In the genomic region with DNA sequence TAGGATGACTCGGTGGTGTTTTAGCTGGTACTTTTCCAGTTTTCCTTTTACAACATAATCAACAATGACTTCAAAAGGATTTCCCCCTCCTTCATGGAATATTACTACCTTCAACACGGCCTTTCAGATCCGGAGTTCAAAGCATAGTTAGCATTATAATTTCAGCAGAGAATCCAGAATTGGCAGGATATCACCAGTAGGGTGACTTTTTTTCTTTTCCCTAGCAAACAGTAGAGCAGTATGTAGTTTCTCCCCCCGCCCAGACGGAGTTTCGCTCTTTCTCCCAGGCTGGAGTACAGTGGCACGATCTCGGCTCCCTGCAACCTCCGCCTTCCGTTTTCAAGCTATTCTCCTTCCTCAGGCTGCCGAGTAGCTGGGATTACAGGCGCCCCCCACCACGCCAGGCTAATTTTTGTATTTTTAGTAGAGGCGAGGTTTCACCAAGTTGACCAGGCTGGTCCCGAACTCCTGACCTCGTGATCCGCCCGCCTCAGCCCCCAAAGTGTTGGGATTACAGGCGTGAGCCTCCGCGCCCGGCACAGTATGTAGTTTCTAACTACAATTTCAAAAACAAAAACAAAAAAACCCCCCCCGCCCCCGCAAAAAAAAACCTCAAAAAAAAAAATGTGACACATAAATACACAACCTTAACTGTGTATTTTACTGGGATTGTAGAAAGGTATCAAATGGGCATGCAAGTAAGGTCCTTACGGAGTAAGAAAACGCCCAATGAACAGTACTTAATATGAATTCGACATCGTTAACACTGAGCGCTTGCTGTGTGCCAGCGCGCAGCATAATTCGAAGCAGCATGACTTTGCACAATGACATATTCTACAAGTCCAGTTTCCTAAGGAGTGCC, we compare ENCODE assay signal across 1 cellular context.
TF ChIP-seq lines count a peak whose summit lies in the region.

No MANE protein-coding gene starts in this region.

TF ChIP-seq in HepG2, 621 proteins besides CTCF, POLR2A, EP300 and RAD21 (continued from another document and continues in another):
- TF ChIP-seq, protein P1, sequence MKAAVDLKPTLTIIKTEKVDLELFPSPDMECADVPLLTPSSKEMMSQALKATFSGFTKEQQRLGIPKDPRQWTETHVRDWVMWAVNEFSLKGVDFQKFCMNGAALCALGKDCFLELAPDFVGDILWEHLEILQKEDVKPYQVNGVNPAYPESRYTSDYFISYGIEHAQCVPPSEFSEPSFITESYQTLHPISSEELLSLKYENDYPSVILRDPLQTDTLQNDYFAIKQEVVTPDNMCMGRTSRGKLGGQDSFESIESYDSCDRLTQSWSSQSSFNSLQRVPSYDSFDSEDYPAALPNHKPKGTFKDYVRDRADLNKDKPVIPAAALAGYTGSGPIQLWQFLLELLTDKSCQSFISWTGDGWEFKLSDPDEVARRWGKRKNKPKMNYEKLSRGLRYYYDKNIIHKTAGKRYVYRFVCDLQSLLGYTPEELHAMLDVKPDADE (CRISPR knock-in tag; IDR thresholded peaks at IDR 0.05), result no peak
- TF ChIP-seq NR2F2 (IDR thresholded peaks at IDR 0.05; ENCODE audit: borderline replicate concordance, low read depth), result peak; percentile 17; the same call in 1 of the 2 replicates
- TF ChIP-seq, protein P2, sequence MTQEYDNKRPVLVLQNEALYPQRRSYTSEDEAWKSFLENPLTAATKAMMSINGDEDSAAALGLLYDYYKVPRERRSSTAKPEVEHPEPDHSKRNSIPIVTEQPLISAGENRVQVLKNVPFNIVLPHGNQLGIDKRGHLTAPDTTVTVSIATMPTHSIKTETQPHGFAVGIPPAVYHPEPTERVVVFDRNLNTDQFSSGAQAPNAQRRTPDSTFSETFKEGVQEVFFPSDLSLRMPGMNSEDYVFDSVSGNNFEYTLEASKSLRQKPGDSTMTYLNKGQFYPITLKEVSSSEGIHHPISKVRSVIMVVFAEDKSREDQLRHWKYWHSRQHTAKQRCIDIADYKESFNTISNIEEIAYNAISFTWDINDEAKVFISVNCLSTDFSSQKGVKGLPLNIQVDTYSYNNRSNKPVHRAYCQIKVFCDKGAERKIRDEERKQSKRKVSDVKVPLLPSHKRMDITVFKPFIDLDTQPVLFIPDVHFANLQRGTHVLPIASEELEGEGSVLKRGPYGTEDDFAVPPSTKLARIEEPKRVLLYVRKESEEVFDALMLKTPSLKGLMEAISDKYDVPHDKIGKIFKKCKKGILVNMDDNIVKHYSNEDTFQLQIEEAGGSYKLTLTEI (CRISPR knock-in tag; conservative IDR thresholded peaks at IDR 0.05), result no peak
- peak; percentile 74 for TF ChIP-seq FOXK2 (IDR thresholded peaks at IDR 0.05)
- TF ChIP-seq, protein P3, sequence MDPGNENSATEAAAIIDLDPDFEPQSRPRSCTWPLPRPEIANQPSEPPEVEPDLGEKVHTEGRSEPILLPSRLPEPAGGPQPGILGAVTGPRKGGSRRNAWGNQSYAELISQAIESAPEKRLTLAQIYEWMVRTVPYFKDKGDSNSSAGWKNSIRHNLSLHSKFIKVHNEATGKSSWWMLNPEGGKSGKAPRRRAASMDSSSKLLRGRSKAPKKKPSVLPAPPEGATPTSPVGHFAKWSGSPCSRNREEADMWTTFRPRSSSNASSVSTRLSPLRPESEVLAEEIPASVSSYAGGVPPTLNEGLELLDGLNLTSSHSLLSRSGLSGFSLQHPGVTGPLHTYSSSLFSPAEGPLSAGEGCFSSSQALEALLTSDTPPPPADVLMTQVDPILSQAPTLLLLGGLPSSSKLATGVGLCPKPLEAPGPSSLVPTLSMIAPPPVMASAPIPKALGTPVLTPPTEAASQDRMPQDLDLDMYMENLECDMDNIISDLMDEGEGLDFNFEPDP (CRISPR knock-in tag; conservative IDR thresholded peaks at IDR 0.05), result no peak
- no peak for TF ChIP-seq RBFOX2 (IDR thresholded peaks at IDR 0.05; ENCODE audit: low read depth, low read length)
- TF ChIP-seq ZNF670 (CRISPR knock-in tag; IDR thresholded peaks at IDR 0.05; ENCODE audit: borderline replicate concordance), result no peak
- TF ChIP-seq ZNF282 (IDR thresholded peaks at IDR 0.05; ENCODE audit: partially characterized antibody), result no peak
- TF ChIP-seq FOXC1 (CRISPR knock-in tag; IDR thresholded peaks at IDR 0.05; ENCODE audit: borderline replicate concordance), result no peak
- TF ChIP-seq, protein P4, sequence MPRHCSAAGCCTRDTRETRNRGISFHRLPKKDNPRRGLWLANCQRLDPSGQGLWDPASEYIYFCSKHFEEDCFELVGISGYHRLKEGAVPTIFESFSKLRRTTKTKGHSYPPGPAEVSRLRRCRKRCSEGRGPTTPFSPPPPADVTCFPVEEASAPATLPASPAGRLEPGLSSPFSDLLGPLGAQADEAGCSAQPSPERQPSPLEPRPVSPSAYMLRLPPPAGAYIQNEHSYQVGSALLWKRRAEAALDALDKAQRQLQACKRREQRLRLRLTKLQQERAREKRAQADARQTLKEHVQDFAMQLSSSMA (CRISPR knock-in tag; IDR thresholded peaks at IDR 0.05), result no peak
- TF ChIP-seq, protein P5, sequence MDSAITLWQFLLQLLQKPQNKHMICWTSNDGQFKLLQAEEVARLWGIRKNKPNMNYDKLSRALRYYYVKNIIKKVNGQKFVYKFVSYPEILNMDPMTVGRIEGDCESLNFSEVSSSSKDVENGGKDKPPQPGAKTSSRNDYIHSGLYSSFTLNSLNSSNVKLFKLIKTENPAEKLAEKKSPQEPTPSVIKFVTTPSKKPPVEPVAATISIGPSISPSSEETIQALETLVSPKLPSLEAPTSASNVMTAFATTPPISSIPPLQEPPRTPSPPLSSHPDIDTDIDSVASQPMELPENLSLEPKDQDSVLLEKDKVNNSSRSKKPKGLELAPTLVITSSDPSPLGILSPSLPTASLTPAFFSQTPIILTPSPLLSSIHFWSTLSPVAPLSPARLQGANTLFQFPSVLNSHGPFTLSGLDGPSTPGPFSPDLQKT (CRISPR knock-in tag; IDR thresholded peaks at IDR 0.05; ENCODE audit: borderline replicate concordance), result no peak
- no peak for TF ChIP-seq ZNF124 (CRISPR knock-in tag; IDR thresholded peaks at IDR 0.05)
- no peak for TF ChIP-seq KLF15 (CRISPR knock-in tag; IDR thresholded peaks at IDR 0.05; ENCODE audit: borderline replicate concordance)
- peak; percentile 19; the same call in 1 of the 2 replicates for TF ChIP-seq ATF1 (CRISPR knock-in tag; IDR thresholded peaks at IDR 0.05)
- no peak for TF ChIP-seq ZNF790 (CRISPR knock-in tag; IDR thresholded peaks at IDR 0.05; ENCODE audit: borderline replicate concordance)
- TF ChIP-seq PTBP1 (IDR thresholded peaks at IDR 0.05; ENCODE audit: low read depth, low read length, poor library complexity, severe bottlenecking), result no peak
- TF ChIP-seq, protein P6, sequence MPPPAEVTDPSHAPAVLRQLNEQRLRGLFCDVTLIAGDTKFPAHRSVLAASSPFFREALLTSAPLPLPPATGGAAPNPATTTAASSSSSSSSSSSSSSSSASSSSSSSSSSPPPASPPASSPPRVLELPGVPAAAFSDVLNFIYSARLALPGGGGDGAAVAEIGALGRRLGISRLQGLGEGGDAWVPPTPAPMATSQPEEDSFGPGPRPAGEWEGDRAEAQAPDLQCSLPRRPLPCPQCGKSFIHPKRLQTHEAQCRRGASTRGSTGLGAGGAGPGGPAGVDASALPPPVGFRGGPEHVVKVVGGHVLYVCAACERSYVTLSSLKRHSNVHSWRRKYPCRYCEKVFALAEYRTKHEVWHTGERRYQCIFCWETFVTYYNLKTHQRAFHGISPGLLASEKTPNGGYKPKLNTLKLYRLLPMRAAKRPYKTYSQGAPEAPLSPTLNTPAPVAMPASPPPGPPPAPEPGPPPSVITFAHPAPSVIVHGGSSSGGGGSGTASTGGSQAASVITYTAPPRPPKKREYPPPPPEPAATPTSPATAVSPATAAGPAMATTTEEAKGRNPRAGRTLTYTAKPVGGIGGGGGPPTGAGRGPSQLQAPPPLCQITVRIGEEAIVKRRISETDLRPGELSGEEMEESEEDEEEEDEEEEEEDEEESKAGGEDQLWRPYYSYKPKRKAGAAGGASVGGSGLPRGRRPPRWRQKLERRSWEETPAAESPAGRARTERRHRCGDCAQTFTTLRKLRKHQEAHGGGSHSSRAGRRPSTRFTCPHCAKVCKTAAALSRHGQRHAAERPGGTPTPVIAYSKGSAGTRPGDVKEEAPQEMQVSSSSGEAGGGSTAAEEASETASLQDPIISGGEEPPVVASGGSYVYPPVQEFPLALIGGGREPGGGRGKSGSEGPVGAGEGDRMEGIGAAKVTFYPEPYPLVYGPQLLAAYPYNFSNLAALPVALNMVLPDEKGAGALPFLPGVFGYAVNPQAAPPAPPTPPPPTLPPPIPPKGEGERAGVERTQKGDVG (CRISPR knock-in tag; IDR thresholded peaks at IDR 0.05; ENCODE audit: borderline replicate concordance), result no peak
- TF ChIP-seq ATRX (CRISPR knock-in tag; IDR thresholded peaks at IDR 0.05; ENCODE audit: borderline replicate concordance), result no peak
- no peak for TF ChIP-seq ATAD3A (CRISPR knock-in tag; IDR thresholded peaks at IDR 0.05)
- TF ChIP-seq, protein P7, sequence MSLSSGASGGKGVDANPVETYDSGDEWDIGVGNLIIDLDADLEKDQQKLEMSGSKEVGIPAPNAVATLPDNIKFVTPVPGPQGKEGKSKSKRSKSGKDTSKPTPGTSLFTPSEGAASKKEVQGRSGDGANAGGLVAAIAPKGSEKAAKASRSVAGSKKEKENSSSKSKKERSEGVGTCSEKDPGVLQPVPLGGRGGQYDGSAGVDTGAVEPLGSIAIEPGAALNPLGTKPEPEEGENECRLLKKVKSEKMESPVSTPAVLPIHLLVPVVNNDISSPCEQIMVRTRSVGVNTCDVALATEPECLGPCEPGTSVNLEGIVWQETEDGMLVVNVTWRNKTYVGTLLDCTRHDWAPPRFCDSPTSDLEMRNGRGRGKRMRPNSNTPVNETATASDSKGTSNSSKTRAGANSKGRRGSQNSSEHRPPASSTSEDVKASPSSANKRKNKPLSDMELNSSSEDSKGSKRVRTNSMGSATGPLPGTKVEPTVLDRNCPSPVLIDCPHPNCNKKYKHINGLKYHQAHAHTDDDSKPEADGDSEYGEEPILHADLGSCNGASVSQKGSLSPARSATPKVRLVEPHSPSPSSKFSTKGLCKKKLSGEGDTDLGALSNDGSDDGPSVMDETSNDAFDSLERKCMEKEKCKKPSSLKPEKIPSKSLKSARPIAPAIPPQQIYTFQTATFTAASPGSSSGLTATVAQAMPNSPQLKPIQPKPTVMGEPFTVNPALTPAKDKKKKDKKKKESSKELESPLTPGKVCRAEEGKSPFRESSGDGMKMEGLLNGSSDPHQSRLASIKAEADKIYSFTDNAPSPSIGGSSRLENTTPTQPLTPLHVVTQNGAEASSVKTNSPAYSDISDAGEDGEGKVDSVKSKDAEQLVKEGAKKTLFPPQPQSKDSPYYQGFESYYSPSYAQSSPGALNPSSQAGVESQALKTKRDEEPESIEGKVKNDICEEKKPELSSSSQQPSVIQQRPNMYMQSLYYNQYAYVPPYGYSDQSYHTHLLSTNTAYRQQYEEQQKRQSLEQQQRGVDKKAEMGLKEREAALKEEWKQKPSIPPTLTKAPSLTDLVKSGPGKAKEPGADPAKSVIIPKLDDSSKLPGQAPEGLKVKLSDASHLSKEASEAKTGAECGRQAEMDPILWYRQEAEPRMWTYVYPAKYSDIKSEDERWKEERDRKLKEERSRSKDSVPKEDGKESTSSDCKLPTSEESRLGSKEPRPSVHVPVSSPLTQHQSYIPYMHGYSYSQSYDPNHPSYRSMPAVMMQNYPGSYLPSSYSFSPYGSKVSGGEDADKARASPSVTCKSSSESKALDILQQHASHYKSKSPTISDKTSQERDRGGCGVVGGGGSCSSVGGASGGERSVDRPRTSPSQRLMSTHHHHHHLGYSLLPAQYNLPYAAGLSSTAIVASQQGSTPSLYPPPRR (CRISPR knock-in tag; IDR thresholded peaks at IDR 0.05; ENCODE audit: borderline replicate concordance), result peak; percentile 19; the same call in 1 of the 2 replicates
- TF ChIP-seq MZF1 (CRISPR knock-in tag; IDR thresholded peaks at IDR 0.05; ENCODE audit: borderline replicate concordance), result no peak
- peak; percentile 97 for TF ChIP-seq ZNF441 (CRISPR knock-in tag; IDR thresholded peaks at IDR 0.05; ENCODE audit: borderline replicate concordance)
- TF ChIP-seq DMAP1 (CRISPR knock-in tag; IDR thresholded peaks at IDR 0.05), result no peak
- no peak for TF ChIP-seq ZNF644 (CRISPR knock-in tag; IDR thresholded peaks at IDR 0.05; ENCODE audit: low read depth)
- TF ChIP-seq ZNF230 (CRISPR knock-in tag; IDR thresholded peaks at IDR 0.05), result 0 out of 2 replicates have a peak, but pooled peaks have one; percentile 15
- TF ChIP-seq, protein P8, sequence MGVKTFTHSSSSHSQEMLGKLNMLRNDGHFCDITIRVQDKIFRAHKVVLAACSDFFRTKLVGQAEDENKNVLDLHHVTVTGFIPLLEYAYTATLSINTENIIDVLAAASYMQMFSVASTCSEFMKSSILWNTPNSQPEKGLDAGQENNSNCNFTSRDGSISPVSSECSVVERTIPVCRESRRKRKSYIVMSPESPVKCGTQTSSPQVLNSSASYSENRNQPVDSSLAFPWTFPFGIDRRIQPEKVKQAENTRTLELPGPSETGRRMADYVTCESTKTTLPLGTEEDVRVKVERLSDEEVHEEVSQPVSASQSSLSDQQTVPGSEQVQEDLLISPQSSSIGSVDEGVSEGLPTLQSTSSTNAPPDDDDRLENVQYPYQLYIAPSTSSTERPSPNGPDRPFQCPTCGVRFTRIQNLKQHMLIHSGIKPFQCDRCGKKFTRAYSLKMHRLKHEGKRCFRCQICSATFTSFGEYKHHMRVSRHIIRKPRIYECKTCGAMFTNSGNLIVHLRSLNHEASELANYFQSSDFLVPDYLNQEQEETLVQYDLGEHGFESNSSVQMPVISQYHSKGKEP (CRISPR knock-in tag; IDR thresholded peaks at IDR 0.05), result no peak
- TF ChIP-seq ZNF547 (CRISPR knock-in tag; IDR thresholded peaks at IDR 0.05), result no peak
- no peak for TF ChIP-seq KLF9 (CRISPR knock-in tag; IDR thresholded peaks at IDR 0.05; ENCODE audit: low read depth)
- TF ChIP-seq, protein P9, sequence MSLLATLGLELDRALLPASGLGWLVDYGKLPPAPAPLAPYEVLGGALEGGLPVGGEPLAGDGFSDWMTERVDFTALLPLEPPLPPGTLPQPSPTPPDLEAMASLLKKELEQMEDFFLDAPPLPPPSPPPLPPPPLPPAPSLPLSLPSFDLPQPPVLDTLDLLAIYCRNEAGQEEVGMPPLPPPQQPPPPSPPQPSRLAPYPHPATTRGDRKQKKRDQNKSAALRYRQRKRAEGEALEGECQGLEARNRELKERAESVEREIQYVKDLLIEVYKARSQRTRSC (CRISPR knock-in tag; IDR thresholded peaks at IDR 0.05; ENCODE audit: low read depth), result no peak
- TF ChIP-seq, protein P10, sequence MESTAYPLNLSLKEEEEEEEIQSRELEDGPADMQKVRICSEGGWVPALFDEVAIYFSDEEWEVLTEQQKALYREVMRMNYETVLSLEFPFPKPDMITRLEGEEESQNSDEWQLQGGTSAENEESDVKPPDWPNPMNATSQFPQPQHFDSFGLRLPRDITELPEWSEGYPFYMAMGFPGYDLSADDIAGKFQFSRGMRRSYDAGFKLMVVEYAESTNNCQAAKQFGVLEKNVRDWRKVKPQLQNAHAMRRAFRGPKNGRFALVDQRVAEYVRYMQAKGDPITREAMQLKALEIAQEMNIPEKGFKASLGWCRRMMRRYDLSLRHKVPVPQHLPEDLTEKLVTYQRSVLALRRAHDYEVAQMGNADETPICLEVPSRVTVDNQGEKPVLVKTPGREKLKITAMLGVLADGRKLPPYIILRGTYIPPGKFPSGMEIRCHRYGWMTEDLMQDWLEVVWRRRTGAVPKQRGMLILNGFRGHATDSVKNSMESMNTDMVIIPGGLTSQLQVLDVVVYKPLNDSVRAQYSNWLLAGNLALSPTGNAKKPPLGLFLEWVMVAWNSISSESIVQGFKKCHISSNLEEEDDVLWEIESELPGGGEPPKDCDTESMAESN (CRISPR knock-in tag; conservative IDR thresholded peaks at IDR 0.05), result no peak; the same call in 1 of the 2 replicates
- TF ChIP-seq, protein P11, sequence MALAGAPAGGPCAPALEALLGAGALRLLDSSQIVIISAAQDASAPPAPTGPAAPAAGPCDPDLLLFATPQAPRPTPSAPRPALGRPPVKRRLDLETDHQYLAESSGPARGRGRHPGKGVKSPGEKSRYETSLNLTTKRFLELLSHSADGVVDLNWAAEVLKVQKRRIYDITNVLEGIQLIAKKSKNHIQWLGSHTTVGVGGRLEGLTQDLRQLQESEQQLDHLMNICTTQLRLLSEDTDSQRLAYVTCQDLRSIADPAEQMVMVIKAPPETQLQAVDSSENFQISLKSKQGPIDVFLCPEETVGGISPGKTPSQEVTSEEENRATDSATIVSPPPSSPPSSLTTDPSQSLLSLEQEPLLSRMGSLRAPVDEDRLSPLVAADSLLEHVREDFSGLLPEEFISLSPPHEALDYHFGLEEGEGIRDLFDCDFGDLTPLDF (CRISPR knock-in tag; IDR thresholded peaks at IDR 0.05), result no peak
- no peak for TF ChIP-seq ZNF570 (CRISPR knock-in tag; IDR thresholded peaks at IDR 0.05; ENCODE audit: borderline replicate concordance)
